10 cellular contexts compared by ENCODE assay signal in genomic region chr9:79023134-79023577, GRCh38.
A peak's percentile ranks its signal among the peaks of the same experiment; 100 is the strongest.
DNase-seq lines count a peak whose midpoint lies in the region; ATAC-seq and TF ChIP-seq lines count a peak whose summit lies in the region.
"Had no signal": no experiment of that assay in that cellular context is flagged by ENCODE, and none has a peak within 500 bp of the region (broad histone marks: within the 10 kb centered on the region; RNA-seq: fewer than 3 reads in every experiment).

No MANE protein-coding gene starts in this region.

- ATAC-seq in GM19395 (IDR thresholded peaks at IDR 0.05; ENCODE audit: unreplicated experiment) (no peak), gastrocnemius medialis (no peak), HG02870 (IDR thresholded peaks at IDR 0.05; ENCODE audit: unreplicated experiment) (no peak)

- H3K27ac ChIP-seq in mesodermal cell (ENCODE audit: low read depth, low read length, severe bottlenecking), result peak overlapping the region; percentile 47
- no peak overlapping the region for H3K27ac ChIP-seq in gastrocnemius medialis

- in situ Hi-C loops in gastrocnemius medialis (cut with MboI; ENCODE audit: low sequenced_read_pairs in 4 of 4), result no loop called here

- DNase-seq in AG20443 (ENCODE audit: low spot score) (peak; percentile 83), M059J (ENCODE audit: low read depth) (peak; percentile 98), dedifferentiated amniotic fluid mesenchymal stem cell (ENCODE audit: extremely low spot score) (peak; percentile 67), NCI-H1417 treated with DMSO at 0.1 percent for 48 hours (lab: John Stamatoyannopoulos, UW) (no peak), gastrocnemius medialis (no peak)
- DNase-seq: activated T-cell treated with anti-CD3 and anti-CD28 coated beads, Interleukin-2, amount 50 U/mL, for 1 hour; hippocampal formation had no signal

- no peaks in the 10 kb centered on the region for H3K27me3 ChIP-seq in gastrocnemius medialis

- H3K36me3 ChIP-seq in mesodermal cell (ENCODE audit: control insufficient read depth, insufficient read depth, low read length), result no peaks in the 10 kb centered on the region
- H3K36me3 ChIP-seq in gastrocnemius medialis, result no peaks in the 10 kb centered on the region

- intact Hi-C loops in gastrocnemius medialis (cut with DNase I; ENCODE audit: low total_unique reads), result no loop called here

- H3K9me3 ChIP-seq in mesodermal cell (ENCODE audit: control insufficient read depth, low read length) (no peaks in the 10 kb centered on the region), gastrocnemius medialis (no peaks in the 10 kb centered on the region)

- WGBS in mesodermal cell (ENCODE audit: insufficient coverage in 2 of 2), 2 experiments, result 100% methylated on average over 1 of the region's 3 CpGs; no CpG with 5 or more reads in 1 of the 2 experiments

- H3K4me1 ChIP-seq in mesodermal cell (ENCODE audit: control insufficient read depth, insufficient read depth, low read length, poor library complexity, severe bottlenecking) (peaks cover 6% of the 10 kb centered on the region), gastrocnemius medialis (no peaks in the 10 kb centered on the region)

- H3K4me3 ChIP-seq in mesodermal cell (ENCODE audit: extremely low read depth, insufficient read depth, low read length, poor library complexity, severe bottlenecking) (no peak overlapping the region), gastrocnemius medialis (no peak overlapping the region)

- no peak for TF ChIP-seq CTCF in gastrocnemius medialis (IDR thresholded peaks at IDR 0.05 in 4 of 5, conservative IDR thresholded peaks at IDR 0.05 in 1 of 5)

- no peak for TF ChIP-seq POLR2A in gastrocnemius medialis (IDR thresholded peaks at IDR 0.05)

Comparison
In these comparisons a context has a peak if more than half of its experiments do, and no peak if none do; other contexts are left out.
1. DNase-seq: peak in AG20443 (single experiment), M059J (single experiment) and dedifferentiated amniotic fluid mesenchymal stem cell (single experiment); none in NCI-H1417 treated with DMSO at 0.1 percent for 48 hours (single experiment) and gastrocnemius medialis (0 of 2).